8 cellular contexts compared by ENCODE assay signal in the genomic region with DNA sequence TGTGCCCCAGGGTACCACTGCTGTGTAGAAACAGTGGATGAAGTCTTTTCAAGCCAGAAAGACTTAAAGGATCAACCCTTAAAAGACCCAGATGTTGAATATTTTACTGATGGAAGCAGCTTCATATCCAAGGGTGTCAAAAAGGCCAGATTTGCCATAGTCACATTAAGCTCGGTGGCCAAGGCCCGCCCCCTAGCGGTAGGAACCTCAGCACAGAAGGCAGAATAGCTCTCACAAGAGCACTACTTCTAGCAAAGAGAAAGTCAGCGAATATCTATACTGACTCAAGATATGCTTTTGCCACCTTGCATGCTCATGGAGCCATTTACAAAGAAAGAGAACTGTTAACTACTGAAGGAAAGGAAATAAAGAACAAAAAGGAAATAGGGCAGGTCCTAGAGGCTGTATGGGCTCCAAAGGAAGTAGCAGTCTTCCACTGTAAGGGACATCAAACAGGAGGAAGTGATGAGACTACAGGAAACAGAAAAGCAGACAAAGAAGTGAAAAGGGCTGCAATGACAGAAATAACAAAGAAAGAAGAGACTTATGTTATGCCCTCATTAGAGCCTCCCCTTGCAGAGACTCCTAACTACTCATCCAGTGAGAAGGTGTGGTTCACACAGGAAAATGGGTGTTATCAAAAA.
A peak's percentile ranks its signal among the peaks of the same experiment; 100 is the strongest.
DNase-seq lines count a peak whose midpoint lies in the region; ATAC-seq, FAIRE-seq and TF ChIP-seq lines count a peak whose summit lies in the region.

No MANE protein-coding gene starts in this region.

- peak; percentile 12 for DNase-seq in AG10803 (ENCODE audit: low read depth)
- DNase-seq in NCI-H2171 (lab: John Stamatoyannopoulos, UW), result peak; percentile 8
- peak in 1 of 2 donors; percentile 65 for DNase-seq in activated naive CD4-positive, alpha-beta T cell treated with anti-CD3 and anti-CD28 coated beads, Interleukin-2, amount 50 U/mL, for 72 hours (ENCODE audit: low spot score in 2 of 2)
- DNase-seq in HepG2 (ENCODE audit: low spot score), result peak; percentile 11
- DNase-seq in transverse colon, result peak; percentile 57
- no peak for DNase-seq in dedifferentiated amniotic fluid mesenchymal stem cell (ENCODE audit: extremely low spot score)

- no peak overlapping the region for H3K4me3 ChIP-seq in AG10803 (ENCODE audit: low read length)
- H3K4me3 ChIP-seq in HepG2 (replicated peaks in 1 of 3; ENCODE audit: insufficient read depth in 1 of 3, low read depth in 2 of 3, low read length in 3 of 3), result no peak overlapping the region
- no peak overlapping the region for H3K4me3 ChIP-seq in transverse colon

- no peak overlapping the region for H2AFZ ChIP-seq in HepG2 (ENCODE audit: low read length)

- H3K27ac ChIP-seq in HepG2 (ENCODE audit: extremely low read length, insufficient read depth, low read length), result no peak overlapping the region
- H3K27ac ChIP-seq in transverse colon, result no peak overlapping the region

- TF ChIP-seq POLR2A in HepG2 (IDR thresholded peaks at IDR 0.05; ENCODE audit: insufficient read depth in 1 of 2, low read depth in 2 of 2, low read length in 2 of 2), result no peak
- no peak for TF ChIP-seq POLR2A in transverse colon (IDR thresholded peaks at IDR 0.05)

- H3K36me3 Mint-ChIP-seq in activated naive CD4-positive, alpha-beta T cell treated with anti-CD3 and anti-CD28 coated beads, Interleukin-2, amount 50 U/mL, for 72 hours, result peaks cover 0 to 6% of the 10 kb centered on the region in 2 donors

- FAIRE-seq in HepG2 (lab: Jason Lieb, UNC), result peak; percentile 23

- BruUV-seq in HepG2 (replicated peaks; lab: Mats Ljungman, UMichigan), result no TSS peak

- CTCF ChIA-PET in HepG2 (lab: Yijun Ruan, JAX; ENCODE audit: low intra/inter-chr PET ratio, low total read pairs), result no interaction called here

- TF ChIP-seq EP300 in HepG2 (IDR thresholded peaks at IDR 0.05; ENCODE audit: low read depth in 2 of 2, low read length in 2 of 2) (no peak), HepG2 (CRISPR knock-in tag; IDR thresholded peaks at IDR 0.05; ENCODE audit: borderline replicate concordance) (no peak), transverse colon (IDR thresholded peaks at IDR 0.05; ENCODE audit: low read depth) (no peak)

- H3K36me3 ChIP-seq in HepG2 (replicated peaks in 1 of 2; ENCODE audit: control insufficient read depth in 1 of 2, insufficient read depth in 2 of 2, low read length in 2 of 2) (no peaks in the 10 kb centered on the region), transverse colon (no peaks in the 10 kb centered on the region)

- no peak overlapping the region for H3K9ac ChIP-seq in HepG2 (ENCODE audit: insufficient read depth, low read depth, low read length)

- TF ChIP-seq RAD21 in HepG2 (CRISPR knock-in tag; IDR thresholded peaks at IDR 0.05), result no peak

- peak; percentile 66 for ATAC-seq in HG02798 (IDR thresholded peaks at IDR 0.05; ENCODE audit: poor library complexity, unreplicated experiment)
- peak; percentile 51 to 73 for ATAC-seq in activated naive CD4-positive, alpha-beta T cell treated with anti-CD3 and anti-CD28 coated beads, Interleukin-2, amount 50 U/mL, for 72 hours
- ATAC-seq in HepG2, result peak; percentile 84

- H3K9me3 Mint-ChIP-seq in activated naive CD4-positive, alpha-beta T cell treated with anti-CD3 and anti-CD28 coated beads, Interleukin-2, amount 50 U/mL, for 72 hours, result peaks cover 0 to 5% of the 10 kb centered on the region in 2 donors

- H3K27me3 ChIP-seq in HepG2 (ENCODE audit: control insufficient read depth in 1 of 2, insufficient read depth in 2 of 2, low read length in 2 of 2) (no peaks in the 10 kb centered on the region), transverse colon (no peaks in the 10 kb centered on the region)

- TF ChIP-seq CTCF in AG10803 (conservative IDR thresholded peaks at IDR 0.05; ENCODE audit: low read length) (peak; percentile 45), GM12874 (IDR thresholded peaks at IDR 0.05; ENCODE audit: insufficient read depth, low read depth, low read length) (peak; percentile 87), HepG2 (CRISPR knock-in tag; IDR thresholded peaks at IDR 0.05) (peak; percentile 72), transverse colon (IDR thresholded peaks at IDR 0.05) (peak; percentile 39 to 63 (median 58))

- H3K4me1 ChIP-seq in HepG2 (ENCODE audit: insufficient read depth, low read length) (peaks cover 8% of the 10 kb centered on the region; the same call in 1 of the 2 replicates), transverse colon (no peaks in the 10 kb centered on the region)

- no peaks in the 10 kb centered on the region for H4K20me1 ChIP-seq in HepG2 (ENCODE audit: insufficient read depth, low read length)

- POLR2A ChIA-PET in HepG2 (lab: Yijun Ruan, JAX), result no interaction called here

- no peak overlapping the region for H3K27ac Mint-ChIP-seq in activated naive CD4-positive, alpha-beta T cell treated with anti-CD3 and anti-CD28 coated beads, Interleukin-2, amount 50 U/mL, for 72 hours

- no peaks in the 10 kb centered on the region for H3K79me2 ChIP-seq in HepG2 (ENCODE audit: insufficient read depth, low read length)

- H3K9me3 ChIP-seq in HepG2 (ENCODE audit: low read length) (no peaks in the 10 kb centered on the region), transverse colon (no peaks in the 10 kb centered on the region)

- WGBS in HepG2 (ENCODE audit: low lambda C conversion rate), result 5% methylated on average over 4 of the region's 4 CpGs
- WGBS in transverse colon (ENCODE audit: low coverage in 1 of 2), 2 donors, result 38 to 75% methylated on average over 1 to 4 of the region's 4 CpGs

- intact Hi-C loops in HepG2 (cut with micrococcal nuclease; ENCODE audit: unreplicated experiment), result no loop called here
- intact Hi-C loops in transverse colon (cut with DNase I; ENCODE audit: low total_unique reads), result no loop called here

- no peak overlapping the region for H3K4me2 ChIP-seq in HepG2 (ENCODE audit: low read depth, low read length)

- in situ Hi-C loops in HepG2 (cut with HindIII; ENCODE audit: extremely low pct_ligation_motif_present, low pct_unique_long_range_greater_than_20kb) (no loop called here), transverse colon (cut with MboI; ENCODE audit: low pct_ligation_motif_present in 1 of 4, low pct_unique_long_range_greater_than_20kb in 1 of 4, low sequenced_read_pairs in 3 of 4) (no loop called here)

TF ChIP-seq in HepG2, 621 proteins besides CTCF, POLR2A, EP300 and RAD21:
- peak; percentile 59 for TF ChIP-seq STAG1 (CRISPR knock-in tag; IDR thresholded peaks at IDR 0.05)
- peak; percentile 25; the same call in 1 of the 2 replicates for TF ChIP-seq SMC3 (IDR thresholded peaks at IDR 0.05; ENCODE audit: low read length)
- TF ChIP-seq, protein P1, sequence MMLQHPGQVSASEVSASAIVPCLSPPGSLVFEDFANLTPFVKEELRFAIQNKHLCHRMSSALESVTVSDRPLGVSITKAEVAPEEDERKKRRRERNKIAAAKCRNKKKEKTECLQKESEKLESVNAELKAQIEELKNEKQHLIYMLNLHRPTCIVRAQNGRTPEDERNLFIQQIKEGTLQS (CRISPR knock-in tag; IDR thresholded peaks at IDR 0.05), result no peak
TF ChIP-seq in HepG2: peak in this region for 2.
